In the genomic region with DNA sequence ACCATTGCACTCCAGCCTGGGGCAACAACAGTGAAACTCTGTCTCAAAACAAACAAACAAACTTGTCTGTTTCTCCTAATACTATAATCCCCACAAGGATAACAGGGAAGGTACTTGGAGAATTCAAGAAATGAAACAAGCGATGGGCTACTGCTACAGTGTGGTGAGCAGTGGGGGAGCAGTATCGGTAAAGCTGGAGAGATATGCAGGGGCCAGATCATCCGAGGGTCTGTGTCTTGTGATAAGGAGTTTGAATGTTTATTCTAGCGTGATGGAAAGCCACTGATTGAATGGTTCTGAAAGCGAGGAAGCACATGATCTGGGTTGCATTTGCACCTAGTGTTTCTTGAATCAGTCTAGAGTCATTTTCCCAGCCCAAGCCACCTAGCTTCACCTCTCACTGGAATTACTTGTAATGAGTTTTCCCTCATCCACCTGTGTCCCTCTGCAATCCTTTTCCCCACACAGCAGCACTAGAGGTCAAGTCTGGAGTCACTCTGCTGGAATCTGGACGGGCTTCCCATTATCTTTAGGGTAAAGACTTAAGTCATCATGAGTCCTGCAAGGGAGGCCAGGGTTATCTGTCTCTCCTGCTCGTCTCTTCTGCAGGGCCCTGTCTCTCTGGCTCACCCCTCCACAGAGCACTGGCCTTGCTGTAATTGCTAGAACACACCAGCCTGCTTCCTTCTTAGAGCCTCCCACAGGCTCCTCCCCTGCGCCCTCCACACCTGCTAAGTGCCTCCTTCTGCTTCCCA, we compare ENCODE assay signal across 16 cellular contexts.
A peak's percentile ranks its signal among the peaks of the same experiment; 100 is the strongest.
DNase-seq lines count a peak whose midpoint lies in the region; ATAC-seq and TF ChIP-seq lines count a peak whose summit lies in the region.
"Had no signal": no experiment of that assay in that cellular context is flagged by ENCODE, and none has a peak within 500 bp of the region (broad histone marks: within the 10 kb centered on the region; RNA-seq: fewer than 3 reads in every experiment).

No MANE protein-coding gene starts in this region.

- 51% methylated on average over 7 of the region's 8 CpGs for WGBS in mesenchymal stem cell

- no peak overlapping the region for H4K91ac ChIP-seq in mesenchymal stem cell (ENCODE audit: low read length)

- no peak overlapping the region for H3K23ac ChIP-seq in mesenchymal stem cell (ENCODE audit: low read length in 2 of 2)

- H3K9me3 ChIP-seq in mesenchymal stem cell (ENCODE audit: control insufficient read depth, low read length) (no peaks in the 10 kb centered on the region), left lung (no peaks in the 10 kb centered on the region)
- H3K9me3 ChIP-seq: BLaER1 treated with 17β-estradiol and CSF1 and Interleukin-3, amounts not matched to agents 10 nM and 100 nM had no signal

- intact Hi-C loops in left lung (cut with DNase I) = no loop called here

- H3K4ac ChIP-seq in mesenchymal stem cell (ENCODE audit: low read depth in 1 of 2, low read length in 2 of 2) = no peak overlapping the region

- H2AK5ac ChIP-seq in mesenchymal stem cell (ENCODE audit: low read length, severe bottlenecking) = no peak overlapping the region

- no peak overlapping the region for H3K9ac ChIP-seq in mesenchymal stem cell (ENCODE audit: low read length)
- H3K9ac ChIP-seq: BLaER1 treated with 17β-estradiol and CSF1 and Interleukin-3, amounts not matched to agents 10 nM and 100 nM; parathyroid adenoma had no signal

- no peaks in the 10 kb centered on the region for H3K79me1 ChIP-seq in mesenchymal stem cell (replicated peaks; ENCODE audit: low read length, poor library complexity, severe bottlenecking)

- TF ChIP-seq CTCF in left lung (IDR thresholded peaks at IDR 0.05) = no peak

- no peak overlapping the region for H3K18ac ChIP-seq in mesenchymal stem cell (ENCODE audit: low read depth in 1 of 2, low read length in 2 of 2)

- no peak overlapping the region for H2BK12ac ChIP-seq in mesenchymal stem cell (ENCODE audit: low read length in 2 of 2)

- H2BK15ac ChIP-seq in mesenchymal stem cell (ENCODE audit: low read depth, poor library complexity, severe bottlenecking) = no peak overlapping the region

- H3K27me3 ChIP-seq in mesenchymal stem cell (ENCODE audit: control insufficient read depth in 1 of 2, insufficient read depth in 1 of 2, low read length in 2 of 2) = no peaks in the 10 kb centered on the region
- no peaks in the 10 kb centered on the region for H3K27me3 ChIP-seq in left lung
- H3K27me3 ChIP-seq: BLaER1 treated with 17β-estradiol and CSF1 and Interleukin-3, amounts not matched to agents 10 nM and 100 nM had no signal

- no peak overlapping the region for H2AFZ ChIP-seq in mesenchymal stem cell (ENCODE audit: low read depth, low read length)
- H2AFZ ChIP-seq: parathyroid adenoma had no signal

- H3K36me3 ChIP-seq in mesenchymal stem cell (ENCODE audit: control insufficient read depth in 1 of 2, insufficient read depth in 2 of 2, low read depth in 1 of 2, low read length in 2 of 2) (no peaks in the 10 kb centered on the region), left lung (no peaks in the 10 kb centered on the region)
- H3K36me3 ChIP-seq: BLaER1 treated with 17β-estradiol and CSF1 and Interleukin-3, amounts not matched to agents 10 nM and 100 nM had no signal

- H3K4me1 ChIP-seq in mesenchymal stem cell (ENCODE audit: control insufficient read depth, insufficient read depth, low read depth, low read length) (no peaks in the 10 kb centered on the region), left lung (peaks cover 0 to 6% of the 10 kb centered on the region in 2 donors)
- H3K4me1 ChIP-seq: parathyroid adenoma had no signal

- DNase-seq in ELF-1 (ENCODE audit: low read depth, low spot score) = peak; percentile 79
- peak; percentile 21 for DNase-seq in M059J (ENCODE audit: low read depth)
- peak; percentile 84 for DNase-seq in amniotic epithelial cell (ENCODE audit: low read depth)
- DNase-seq in mesenchymal stem cell = peak; percentile 19
- no peak for DNase-seq in GOT3 (lab: John Stamatoyannopoulos, UW)
- DNase-seq in left lung = no peak
- DNase-seq: activated CD4-positive, alpha-beta T cell treated with anti-CD3 and anti-CD28 coated beads for 1 hour; DMS79 treated with DMSO at 0.1 percent for 48 hours; head of caudate nucleus; kidney glomerular epithelial cell; NCI-H1417 treated with DMSO at 0.1 percent for 48 hours; NCI-H446 had no signal

- no peak overlapping the region for H2BK5ac ChIP-seq in mesenchymal stem cell (ENCODE audit: low read depth, low read length, poor library complexity, severe bottlenecking)

- no peak overlapping the region for H3K4me2 ChIP-seq in mesenchymal stem cell (ENCODE audit: low read length, poor library complexity, severe bottlenecking)
- H3K4me2 ChIP-seq: BLaER1 treated with 17β-estradiol and CSF1 and Interleukin-3, amounts not matched to agents 10 nM and 100 nM had no signal

- H3K27ac ChIP-seq in mesenchymal stem cell (ENCODE audit: low read length, poor library complexity, severe bottlenecking) (no peak overlapping the region), left lung (no peak overlapping the region)
- H3K27ac ChIP-seq: BLaER1 treated with 17β-estradiol and CSF1 and Interleukin-3, amounts not matched to agents 10 nM and 100 nM; parathyroid adenoma had no signal

- H3K4me3 ChIP-seq in mesenchymal stem cell (ENCODE audit: insufficient read depth in 1 of 2, low read depth in 1 of 2, low read length in 2 of 2) (no peak overlapping the region), left lung (no peak overlapping the region)
- H3K4me3 ChIP-seq: BLaER1 treated with 17β-estradiol and CSF1 and Interleukin-3, amounts not matched to agents 10 nM and 100 nM had no signal

- H3K14ac ChIP-seq in mesenchymal stem cell (ENCODE audit: low read length in 2 of 2) = no peak overlapping the region

- ATAC-seq in left lung = no peak
- ATAC-seq in GM21447 (IDR thresholded peaks at IDR 0.05; ENCODE audit: unreplicated experiment) = no peak
- ATAC-seq: activated naive CD4-positive, alpha-beta T cell treated with anti-CD3 and anti-CD28 coated beads, Interleukin-2, amount 50 U/mL, for 72 hours had no signal

- no peak overlapping the region for H4K8ac ChIP-seq in mesenchymal stem cell (ENCODE audit: low read length)

- H2BK120ac ChIP-seq in mesenchymal stem cell (ENCODE audit: low read depth, low read length) = no peak overlapping the region

Comparison
In these comparisons a context has a peak if more than half of its experiments do, and no peak if none do; other contexts are left out.
1. DNase-seq: peak in ELF-1 (single experiment), M059J (single experiment), amniotic epithelial cell (single experiment) and mesenchymal stem cell (single experiment); none in GOT3 (single experiment) and left lung (0 of 2).